In genomic region chr19:1105217-1105872, GRCh38 we compare ENCODE assay signal across 8 cellular contexts. TPM values are rescaled to one million over a fixed set of nuclear protein-coding genes. Genes with fewer than 3 reads are reported as not detected.
DNase-seq lines count a peak whose midpoint lies in the region; ATAC-seq and TF ChIP-seq lines count a peak whose summit lies in the region.

No MANE protein-coding gene starts in this region.

- no peaks in the 10 kb centered on the region for H3K27me3 Mint-ChIP-seq in activated T-cell treated with anti-CD3 and anti-CD28 coated beads, Interleukin-2, amount 50 U/mL, for 4 hours (ENCODE audit: low read depth)

- H3K4me1 ChIP-seq in left lung (peaks cover 41 to 78% of the 10 kb centered on the region in 2 donors), thyroid gland (peaks cover 38 to 45% of the 10 kb centered on the region in 2 donors)

- H3K27ac ChIP-seq in angular gyrus (ENCODE audit: low read depth, low read length) (peak overlapping the region; percentile 92), left lung (peak overlapping the region; percentile 95 to 97), thyroid gland (peak overlapping the region in 2 of 3 donors; percentile 98 to 99)

- H3K4me3 ChIP-seq in left lung (peak overlapping the region; percentile 62 to 71), thyroid gland (replicated peaks in 1 of 3) (peak overlapping the region in 2 of 3 donors; percentile 22 to 98)

- peak overlapping the region; percentile 74 for H3K4me3 Mint-ChIP-seq in activated T-cell treated with anti-CD3 and anti-CD28 coated beads, Interleukin-2, amount 50 U/mL, for 4 hours

- H3K9me3 ChIP-seq in left lung (no peaks in the 10 kb centered on the region), thyroid gland (no peaks in the 10 kb centered on the region)

- DNase-seq in activated T-cell treated with anti-CD3 and anti-CD28 coated beads, Interleukin-2, amount 50 U/mL, for 4 hours: no peak
- DNase-seq in activated T-cell treated with anti-CD3 and anti-CD28 coated beads, Interleukin-2, amount 50 U/mL, for 1 hour: no peak
- DNase-seq in left lung: no peak
- no peak for DNase-seq in thyroid gland
- DNase-seq in MV-4-11 (lab: John Stamatoyannopoulos, UW): no peak
- no peak for DNase-seq in NCI-H446 (lab: John Stamatoyannopoulos, UW)

- TF ChIP-seq CTCF in left lung (IDR thresholded peaks at IDR 0.05): no peak
- TF ChIP-seq CTCF in thyroid gland (IDR thresholded peaks at IDR 0.05): no peak

- no peak for TF ChIP-seq POLR2A in thyroid gland (IDR thresholded peaks at IDR 0.05)

- H3K9me3 Mint-ChIP-seq in activated T-cell treated with anti-CD3 and anti-CD28 coated beads, Interleukin-2, amount 50 U/mL, for 4 hours: no peaks in the 10 kb centered on the region

- ATAC-seq in activated T-cell treated with anti-CD3 and anti-CD28 coated beads, Interleukin-2, amount 50 U/mL, for 4 hours: no peak
- ATAC-seq in left lung (no peak), HG03521 (IDR thresholded peaks at IDR 0.05; ENCODE audit: unreplicated experiment) (no peak)

- H3K27me3 ChIP-seq in left lung (no peaks in the 10 kb centered on the region), thyroid gland (no peaks in the 10 kb centered on the region)

- H3K4me1 Mint-ChIP-seq in activated T-cell treated with anti-CD3 and anti-CD28 coated beads, Interleukin-2, amount 50 U/mL, for 4 hours (ENCODE audit: low read depth): peaks cover 33% of the 10 kb centered on the region

- 61 to 83% methylated on average over 16 to 29 of the region's 49 CpGs for WGBS in thyroid gland, 2 donors

- H3K36me3 Mint-ChIP-seq in activated T-cell treated with anti-CD3 and anti-CD28 coated beads, Interleukin-2, amount 50 U/mL, for 4 hours (ENCODE audit: insufficient read depth): peaks cover 2% of the 10 kb centered on the region

- intact Hi-C loops in left lung (cut with DNase I): no loop called here
- intact Hi-C loops in thyroid gland (cut with DNase I): no loop called here

- H3K36me3 ChIP-seq in left lung (peaks cover 0 to 46% of the 10 kb centered on the region in 2 donors), thyroid gland (peaks cover 30 to 32% of the 10 kb centered on the region in 2 donors)

RNA-seq across cellular contexts. Expression of gene GPX4, which starts 1.6 kb away (rescaled TPM):
- 100 to 1,000 TPM; 148 to 165 (median 162) TPM for total RNA-seq in activated T-cell treated with anti-CD3 and anti-CD28 coated beads, Interleukin-2, amount 50 U/mL, for 4 hours
- 100 to 1,000 TPM; 266 to 365 TPM for total RNA-seq in left lung
- total RNA-seq in thyroid gland: 100 to 1,000 TPM; 350 to 485 (median 414) TPM

RNA-seq across cellular contexts. Expression of gene POLR2E, which starts 10.2 kb away (rescaled TPM):
- total RNA-seq in activated T-cell treated with anti-CD3 and anti-CD28 coated beads, Interleukin-2, amount 50 U/mL, for 4 hours: 100 to 1,000 TPM; 303 to 380 (median 323) TPM
- 100 to 1,000 TPM; 139 to 160 TPM for total RNA-seq in left lung
- 100 to 1,000 TPM in 3 of 4 donors, 10 to 100 TPM in 1; 87.6 to 264 (median 163) TPM for total RNA-seq in thyroid gland

RNA-seq across cellular contexts. Expression of gene ARHGAP45, which starts 38.4 kb away (rescaled TPM):
- total RNA-seq in activated T-cell treated with anti-CD3 and anti-CD28 coated beads, Interleukin-2, amount 50 U/mL, for 4 hours: 100 to 1,000 TPM; 128 to 133 (median 133) TPM
- 10 to 100 TPM; 71.1 to 83.8 TPM for total RNA-seq in left lung
- total RNA-seq in thyroid gland: 10 to 100 TPM; 11.5 to 19.8 (median 14.4) TPM
